1 cellular context compared by ENCODE assay signal in genomic region chr5:16446993-16447392, GRCh38.
TF ChIP-seq lines count a peak whose summit lies in the region.

No MANE protein-coding gene starts in this region.

TF ChIP-seq in A549, 52 proteins besides CTCF, POLR2A, EP300 and RAD21:
- TF ChIP-seq PBX3 (IDR thresholded peaks at IDR 0.05) (no peak), TFCP2L1 (CRISPR knock-in tag; IDR thresholded peaks at IDR 0.05) (no peak), MYC (IDR thresholded peaks at IDR 0.05; ENCODE audit: borderline replicate concordance, low read length) (no peak), USF2 (IDR thresholded peaks at IDR 0.05) (0 out of 2 replicates have a peak, but pooled peaks have one; percentile 17)
